ENCODE assay signal across 17 cellular contexts in genomic region chr5:7331083-7331482, GRCh38.
A peak's percentile ranks its signal among the peaks of the same experiment; 100 is the strongest.
DNase-seq lines count a peak whose midpoint lies in the region; ATAC-seq and TF ChIP-seq lines count a peak whose summit lies in the region.
"Had no signal": no experiment of that assay in that cellular context is flagged by ENCODE, and none has a peak within 500 bp of the region (broad histone marks: within the 10 kb centered on the region; RNA-seq: fewer than 3 reads in every experiment).

No MANE protein-coding gene starts in this region.

- no peaks in the 10 kb centered on the region for H3K36me3 Mint-ChIP-seq in stimulated activated memory B cell treated with anti-CD40 and anti-IgM and Interleukin-4, amounts not matched to agents 10 μg/mL and 1 μg/mL and 100 μg/mL, for 72 hours

- H3K27me3 Mint-ChIP-seq in stimulated activated memory B cell treated with anti-CD40 and anti-IgM and Interleukin-4, amounts not matched to agents 10 μg/mL and 1 μg/mL and 100 μg/mL, for 72 hours = no peaks in the 10 kb centered on the region

- DNase-seq in DMS79 treated with DMSO at 0.1 percent for 48 hours (lab: John Stamatoyannopoulos, UW) (peak; percentile 16), DMS79 (lab: John Stamatoyannopoulos, UW) (no peak), iPS-NIHi7 (ENCODE audit: extremely low spot score) (peak; percentile 40), T-helper 1 cell (no peak)
- DNase-seq: COR-L47, GDM1, MG63, NCI-H1105, NCI-H2029, NCI-H226, PC-9 had no signal

- no peak overlapping the region for H3K4me3 Mint-ChIP-seq in stimulated activated memory B cell treated with anti-CD40 and anti-IgM and Interleukin-4, amounts not matched to agents 10 μg/mL and 1 μg/mL and 100 μg/mL, for 72 hours

- no peaks in the 10 kb centered on the region for H3K4me1 Mint-ChIP-seq in stimulated activated memory B cell treated with anti-CD40 and anti-IgM and Interleukin-4, amounts not matched to agents 10 μg/mL and 1 μg/mL and 100 μg/mL, for 72 hours

- no peak for ATAC-seq in GM21528 (IDR thresholded peaks at IDR 0.05; ENCODE audit: low FRiP score, unreplicated experiment)
- no peak for ATAC-seq in stimulated activated memory B cell treated with anti-CD40 and anti-IgM and Interleukin-4, amounts not matched to agents 10 μg/mL and 1 μg/mL and 100 μg/mL, for 72 hours
- no peak for ATAC-seq in GM21423 (IDR thresholded peaks at IDR 0.05; ENCODE audit: unreplicated experiment)

- H3K9me3 Mint-ChIP-seq in stimulated activated memory B cell treated with anti-CD40 and anti-IgM and Interleukin-4, amounts not matched to agents 10 μg/mL and 1 μg/mL and 100 μg/mL, for 72 hours = peaks cover 4% of the 10 kb centered on the region

- TF ChIP-seq CTCF in VCaP (conservative IDR thresholded peaks at IDR 0.05) = no peak

- H3K27ac ChIP-seq in VCaP = peak overlapping the region; percentile 78
- H3K27ac ChIP-seq: 22Rv1, KMS-11, PC-9 had no signal

- H3K27ac Mint-ChIP-seq in stimulated activated memory B cell treated with anti-CD40 and anti-IgM and Interleukin-4, amounts not matched to agents 10 μg/mL and 1 μg/mL and 100 μg/mL, for 72 hours = no peak overlapping the region

Comparison
In these comparisons a context has a peak if more than half of its experiments do, and no peak if none do; other contexts are left out.
1. DNase-seq: peak in DMS79 treated with DMSO at 0.1 percent for 48 hours (single experiment) and iPS-NIHi7 (single experiment); none in DMS79 (single experiment) and T-helper 1 cell (0 of 5).